1 cellular context compared by ENCODE assay signal in the genomic region with DNA sequence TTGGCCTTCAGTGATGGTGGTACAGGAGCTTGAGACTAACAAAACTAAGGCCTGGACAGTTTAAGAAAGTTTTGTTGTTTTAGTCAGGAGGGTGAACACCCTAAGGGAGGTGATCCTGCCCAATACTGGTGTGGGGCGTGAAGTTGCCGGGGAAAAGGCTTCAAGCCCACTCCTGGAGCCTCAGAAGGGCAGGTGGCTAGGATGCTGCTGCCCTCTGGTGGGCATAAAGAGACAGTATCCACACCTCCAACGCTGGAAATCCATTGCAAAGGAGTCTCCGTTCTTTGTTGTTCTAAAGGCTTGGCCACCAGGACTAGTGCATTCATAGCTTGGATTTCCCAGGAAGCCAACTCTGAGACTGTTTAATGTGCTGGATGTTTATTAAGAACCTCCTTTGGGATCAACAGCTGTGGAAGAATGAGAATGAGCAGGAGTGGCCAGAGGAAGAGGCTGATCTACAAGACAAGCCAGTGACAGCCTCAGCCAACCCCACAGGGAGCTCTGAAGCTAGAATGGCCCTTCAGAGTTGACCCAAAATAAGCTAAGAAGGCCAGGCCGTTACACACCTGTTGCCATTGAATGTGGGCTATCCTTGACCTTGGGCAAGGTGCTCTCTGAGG.
TF ChIP-seq lines count a peak whose summit lies in the region.

No MANE protein-coding gene starts in this region.

TF ChIP-seq in IMR-90, 13 proteins besides CTCF, POLR2A, EP300 and RAD21:
- TF ChIP-seq SMC3 (IDR thresholded peaks at IDR 0.05; ENCODE audit: low read depth, low read length) (peak; percentile 81), MAZ (IDR thresholded peaks at IDR 0.05; ENCODE audit: borderline replicate concordance, low read depth, low read length) (0 out of 2 replicates have a peak, but pooled peaks have one; percentile 17), BHLHE40 (IDR thresholded peaks at IDR 0.05; ENCODE audit: low read depth, low read length) (no peak), NFE2L2 (IDR thresholded peaks at IDR 0.05; ENCODE audit: low read depth, low read length) (no peak), MAFK (IDR thresholded peaks at IDR 0.05; ENCODE audit: low read depth, low read length) (no peak), CEBPB (IDR thresholded peaks at IDR 0.05; ENCODE audit: low read depth, low read length) (no peak)
